In the genomic region with DNA sequence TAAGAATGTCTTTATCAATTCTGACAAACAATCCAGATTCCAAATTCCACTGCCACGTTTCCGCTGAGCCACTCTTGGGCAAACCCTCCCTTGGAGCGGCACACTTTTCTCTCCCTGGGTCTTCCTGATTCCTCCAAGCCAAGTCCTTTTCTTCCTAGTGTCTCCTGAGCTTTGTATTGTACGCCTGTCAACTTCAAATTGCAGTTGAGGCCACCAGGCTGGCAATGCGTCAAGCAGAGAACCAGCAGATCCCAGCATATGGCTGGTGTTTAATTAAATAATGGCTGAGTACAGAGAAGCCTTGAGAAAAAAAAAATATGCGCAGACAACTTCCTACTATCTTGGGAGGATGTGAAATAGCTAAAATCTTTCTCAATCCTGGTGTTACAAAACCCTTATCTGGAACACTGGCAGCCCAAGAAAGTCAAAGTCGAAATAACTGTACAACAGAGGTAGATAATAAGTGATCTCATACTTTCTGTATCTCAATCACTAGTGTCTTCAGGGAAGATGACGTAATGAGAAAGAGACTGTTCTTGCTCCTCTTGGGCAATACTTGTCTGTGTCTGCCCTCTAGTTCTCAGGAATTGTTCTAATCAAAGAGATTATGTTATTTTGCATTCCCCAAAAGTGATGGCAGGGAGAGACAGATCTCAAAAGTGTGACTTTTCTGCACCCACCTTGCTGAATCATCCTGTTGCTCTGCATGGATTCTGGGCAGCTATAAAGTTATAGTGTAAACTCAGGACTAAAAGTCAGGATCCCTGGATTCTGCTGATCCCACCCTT, we compare ENCODE assay signal across 11 cellular contexts. TPM values are rescaled to one million over a fixed set of nuclear protein-coding genes. Genes with fewer than 3 reads are reported as not detected.
A peak's percentile ranks its signal among the peaks of the same experiment; 100 is the strongest.
DNase-seq lines count a peak whose midpoint lies in the region; ATAC-seq and TF ChIP-seq lines count a peak whose summit lies in the region.
"Had no signal": no experiment of that assay in that cellular context is flagged by ENCODE, and none has a peak within 500 bp of the region (broad histone marks: within the 10 kb centered on the region; RNA-seq: fewer than 3 reads in every experiment).

No MANE protein-coding gene starts in this region.

- intact Hi-C loops in gastrocnemius medialis (cut with DNase I; ENCODE audit: low total_unique reads) = no loop called here

- no peaks in the 10 kb centered on the region for H3K27me3 ChIP-seq in gastrocnemius medialis

- no peaks in the 10 kb centered on the region for H3K36me3 ChIP-seq in gastrocnemius medialis

- ATAC-seq in gastrocnemius medialis (peak; percentile 30 to 51), GM18873 (IDR thresholded peaks at IDR 0.05; ENCODE audit: low FRiP score, unreplicated experiment) (no peak), GM18861 (IDR thresholded peaks at IDR 0.05; ENCODE audit: unreplicated experiment) (no peak)

- peak; percentile 25 for DNase-seq in GM13976 (ENCODE audit: low spot score)
- DNase-seq in SIG-M5 (lab: John Stamatoyannopoulos, UW) = peak; percentile 47
- DNase-seq in foreskin fibroblast = peak; percentile 63 to 72
- no peak for DNase-seq in gastrocnemius medialis
- DNase-seq in cerebellar cortex (ENCODE audit: low spot score) = no peak
- no peak for DNase-seq in stimulated activated CD4-positive, alpha-beta T cell treated with anti-CD3 and anti-CD28 coated beads, Interleukin-4, amount 100 ng/mL, for 1 hour
- DNase-seq: natural killer cell, NCI-H510A had no signal

- H3K9me3 ChIP-seq in gastrocnemius medialis = no peaks in the 10 kb centered on the region

- H3K4me3 ChIP-seq in foreskin fibroblast (ENCODE audit: low read depth in 1 of 2, low read length in 2 of 2) = no peak overlapping the region
- no peak overlapping the region for H3K4me3 ChIP-seq in gastrocnemius medialis

- in situ Hi-C loops in GM13976 (cut with MboI; ENCODE audit: low sequenced_read_pairs, unreplicated experiment) (no loop called here), gastrocnemius medialis (cut with MboI; ENCODE audit: low sequenced_read_pairs in 4 of 4) (loop anchor here in 1 of 4 donors (25.0 kb wide), 1 partner anchor 109 kb away; no protein-coding TSS in a partner anchor)

- no peak for TF ChIP-seq POLR2A in gastrocnemius medialis (IDR thresholded peaks at IDR 0.05)

- peaks cover 6 to 8% of the 10 kb centered on the region in 2 donors for H3K4me1 ChIP-seq in gastrocnemius medialis

- no peak overlapping the region for H3K27ac ChIP-seq in gastrocnemius medialis

- TF ChIP-seq CTCF in GM13976 (IDR thresholded peaks at IDR 0.05; ENCODE audit: borderline replicate concordance, control extremely low read depth, extremely low read depth, insufficient read depth, missing control alignments) (no peak), foreskin fibroblast (IDR thresholded peaks at IDR 0.05; ENCODE audit: low read depth, low read length) (no peak), gastrocnemius medialis (IDR thresholded peaks at IDR 0.05 in 4 of 5, conservative IDR thresholded peaks at IDR 0.05 in 1 of 5) (no peak)

RNA-seq across cellular contexts. Expression of a gene that starts 15.0 kb away (rescaled TPM):
- total RNA-seq in gastrocnemius medialis = not detected
- total RNA-seq: activated CD8-positive, alpha-beta memory T cell treated with anti-CD3 and anti-CD28 coated beads for 36 hours; natural killer cell had no signal

Comparison
In these comparisons a context has a peak if more than half of its experiments do, and no peak if none do; other contexts are left out.
1. DNase-seq: peak in GM13976 (single experiment), SIG-M5 (single experiment) and foreskin fibroblast (2 of 2); none in gastrocnemius medialis (0 of 2), cerebellar cortex (single experiment) and stimulated activated CD4-positive, alpha-beta T cell treated with anti-CD3 and anti-CD28 coated beads, Interleukin-4, amount 100 ng/mL, for 1 hour (single experiment).
2. ATAC-seq: peak in gastrocnemius medialis (2 of 2); none in GM18873 (single experiment) and GM18861 (single experiment).